In the genomic region with DNA sequence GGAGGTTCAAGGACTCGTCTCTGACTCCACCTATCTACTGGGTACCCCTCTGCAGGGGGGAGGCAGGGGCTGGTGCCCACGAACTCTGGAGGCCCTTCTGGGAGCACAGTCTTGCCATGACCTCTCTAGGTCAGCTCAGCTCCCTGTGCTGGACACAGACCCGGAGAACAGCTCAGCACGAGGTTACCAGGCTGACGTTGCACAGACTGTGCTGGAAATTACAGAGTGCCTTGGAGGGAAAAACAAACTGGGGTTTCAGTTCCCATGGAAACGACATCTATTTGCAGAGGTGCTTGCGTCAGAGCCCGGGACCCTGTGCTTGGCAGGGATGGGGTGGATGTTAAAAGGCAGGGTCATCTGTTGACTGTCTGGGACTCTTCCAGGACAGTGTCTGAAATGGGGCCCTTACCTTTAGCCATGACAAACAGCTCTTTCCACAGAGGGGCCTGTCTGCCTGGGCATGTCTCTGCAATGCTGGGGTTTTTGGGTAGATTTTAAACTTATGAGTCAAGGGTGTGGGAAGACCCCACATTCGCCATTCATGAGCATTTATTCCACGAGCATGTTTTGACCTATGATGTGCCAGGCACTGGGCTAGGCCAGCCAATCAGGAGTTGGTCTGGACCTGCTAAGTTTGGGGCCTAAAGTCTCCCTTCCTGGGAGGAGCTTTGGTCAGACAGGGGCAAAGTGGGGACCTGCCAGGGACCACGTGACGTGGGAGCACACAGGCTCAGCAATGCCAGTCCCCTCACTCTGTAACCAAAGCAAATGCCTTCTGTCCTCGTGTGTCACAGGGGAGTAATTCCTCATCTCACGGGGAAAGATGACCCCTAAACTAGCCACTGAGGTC, we compare ENCODE assay signal across 8 cellular contexts. TPM values are rescaled to one million over a fixed set of nuclear protein-coding genes. Genes with fewer than 3 reads are reported as not detected.
A peak's percentile ranks its signal among the peaks of the same experiment; 100 is the strongest.
DNase-seq lines count a peak whose midpoint lies in the region; ATAC-seq and TF ChIP-seq lines count a peak whose summit lies in the region.

No MANE protein-coding gene starts in this region.

- DNase-seq in RWPE2 (ENCODE audit: low spot score) (peak; percentile 78), caudate nucleus (lab: John Stamatoyannopoulos, UW) (peak in 6 of 61 donors; percentile 13 to 26 (median 16)), lower lobe of right lung (no peak), stromal cell of bone marrow (ENCODE audit: low read depth) (peak; percentile 99), KG1 (lab: John Stamatoyannopoulos, UW) (no peak), MG63 (no peak)

- H3K4me1 ChIP-seq in BLaER1 (peaks cover 99% of the 10 kb centered on the region), RWPE2 (ENCODE audit: insufficient read depth, poor library complexity, severe bottlenecking) (peaks cover 34% of the 10 kb centered on the region), lower lobe of right lung (peaks cover 72% of the 10 kb centered on the region)

- no peaks in the 10 kb centered on the region for H3K36me3 ChIP-seq in BLaER1
- no peaks in the 10 kb centered on the region for H3K36me3 ChIP-seq in RWPE2 (ENCODE audit: low read depth)
- H3K36me3 ChIP-seq in lower lobe of right lung = no peaks in the 10 kb centered on the region
- no peaks in the 10 kb centered on the region for H3K36me3 ChIP-seq in MG63

- intact Hi-C loops in lower lobe of right lung (cut with DNase I) = no loop called here

- H3K27me3 ChIP-seq in BLaER1 (no peaks in the 10 kb centered on the region), RWPE2 (ENCODE audit: insufficient read depth, poor library complexity, severe bottlenecking) (no peaks in the 10 kb centered on the region), lower lobe of right lung (ENCODE audit: low read depth) (no peaks in the 10 kb centered on the region), MG63 (no peaks in the 10 kb centered on the region)

- peak overlapping the region; percentile 76 for H3K4me2 ChIP-seq in BLaER1

- H4K20me1 ChIP-seq in BLaER1 = no peaks in the 10 kb centered on the region

- H3K9me3 ChIP-seq in BLaER1 (no peaks in the 10 kb centered on the region), RWPE2 (ENCODE audit: severe bottlenecking) (no peaks in the 10 kb centered on the region), lower lobe of right lung (no peaks in the 10 kb centered on the region), MG63 (no peaks in the 10 kb centered on the region)

- ATAC-seq in GM21737 (IDR thresholded peaks at IDR 0.05; ENCODE audit: unreplicated experiment) (peak; percentile 48), RWPE2 (ENCODE audit: low read depth) (peak; percentile 61), lower lobe of right lung (peak; percentile 72 to 75)

- TF ChIP-seq CTCF in RWPE2 (IDR thresholded peaks at IDR 0.05; ENCODE audit: poor library complexity, severe bottlenecking) (no peak), lower lobe of right lung (IDR thresholded peaks at IDR 0.05) (no peak)

- H3K27ac ChIP-seq in BLaER1 (peak overlapping the region; percentile 77), RWPE2 (ENCODE audit: poor library complexity, severe bottlenecking) (peak overlapping the region; percentile 85), caudate nucleus (ENCODE audit: low read depth, low read length) (peak overlapping the region; percentile 76), lower lobe of right lung (peak overlapping the region; percentile 87)

- H3K4me3 ChIP-seq in BLaER1 = no peak overlapping the region
- no peak overlapping the region for H3K4me3 ChIP-seq in RWPE2 (ENCODE audit: severe bottlenecking)
- H3K4me3 ChIP-seq in lower lobe of right lung = no peak overlapping the region
- H3K4me3 ChIP-seq in MG63 = no peak overlapping the region

- peak overlapping the region; percentile 45 for H3K9ac ChIP-seq in BLaER1

RNA-seq across cellular contexts. Expression of gene CCR7, which starts 22.5 kb away (rescaled TPM):
- total RNA-seq in lower lobe of right lung = 2.2 TPM
- not detected in 2 replicates for total RNA-seq in MG63 (2014; rRNA removed; shearing (Covaris generic); ENCODE audit: low replicate concordance)

RNA-seq across cellular contexts. Expression of gene TNS4, which starts 41.4 kb away (rescaled TPM):
- total RNA-seq in lower lobe of right lung = 0.68 TPM
- total RNA-seq in MG63 (2014; rRNA removed; shearing (Covaris generic); ENCODE audit: low replicate concordance) = not detected in 2 replicates

Comparison
In these comparisons a context has a peak if more than half of its experiments do, and no peak if none do; other contexts are left out.
1. DNase-seq: peak in RWPE2 (single experiment) and stromal cell of bone marrow (single experiment); none in lower lobe of right lung (single experiment), KG1 (single experiment) and MG63 (single experiment).
2. Peak in every context shown above with its lines, with median percentiles within 50 percentile points of each other: H3K27ac ChIP-seq and ATAC-seq.